ENCODE assay signal across 8 cellular contexts in the genomic region with DNA sequence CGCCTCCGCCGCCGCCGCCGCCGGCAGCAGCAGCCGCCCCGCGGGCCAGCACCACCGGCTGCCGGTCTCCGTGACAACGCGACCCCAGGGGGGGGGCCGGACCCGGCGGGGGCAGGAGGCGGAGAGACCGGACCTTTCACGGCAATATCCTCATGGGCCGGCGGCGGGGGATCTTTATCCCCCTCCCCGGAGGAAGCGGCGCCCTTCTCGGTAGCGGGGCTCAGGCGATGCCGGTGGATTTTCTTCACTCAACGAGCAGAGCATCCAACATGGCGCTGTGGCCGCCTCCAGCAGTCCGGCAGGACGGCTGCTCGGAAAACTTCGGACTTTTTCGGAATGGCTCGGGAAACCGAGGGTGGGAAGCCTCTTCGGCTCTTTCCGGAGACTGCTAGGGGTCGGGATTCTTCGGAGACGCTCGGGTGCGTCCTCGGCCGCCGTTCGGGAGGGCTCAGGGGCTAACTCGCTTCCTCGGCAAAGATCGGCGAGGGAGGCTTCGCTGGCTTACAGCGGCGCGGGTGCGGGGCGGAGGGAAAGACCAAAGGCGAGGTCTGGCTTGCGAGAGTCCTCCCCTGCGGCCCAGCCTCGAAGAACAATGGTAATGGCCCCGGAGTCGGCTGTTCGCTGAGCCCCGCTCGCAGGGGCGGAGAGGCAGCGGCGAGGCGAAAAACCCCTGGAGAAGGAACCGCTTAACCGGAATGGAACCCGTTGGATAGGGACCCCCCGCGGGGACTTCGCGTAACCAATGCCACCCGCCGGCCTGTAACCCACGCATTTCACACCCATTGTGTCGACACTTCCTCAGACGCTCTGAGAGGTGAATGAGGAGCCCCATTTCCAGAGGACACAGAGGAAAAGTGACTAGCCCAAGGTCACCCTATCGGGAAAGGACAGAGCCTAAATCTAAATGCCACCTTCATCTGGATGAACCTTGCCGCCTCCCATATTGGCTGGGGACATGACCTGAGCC. TPM values are rescaled to one million over a fixed set of nuclear protein-coding genes. Genes with fewer than 3 reads are reported as not detected.
DNase-seq lines count a peak whose midpoint lies in the region; ATAC-seq and TF ChIP-seq lines count a peak whose summit lies in the region.

A gene with protein sequence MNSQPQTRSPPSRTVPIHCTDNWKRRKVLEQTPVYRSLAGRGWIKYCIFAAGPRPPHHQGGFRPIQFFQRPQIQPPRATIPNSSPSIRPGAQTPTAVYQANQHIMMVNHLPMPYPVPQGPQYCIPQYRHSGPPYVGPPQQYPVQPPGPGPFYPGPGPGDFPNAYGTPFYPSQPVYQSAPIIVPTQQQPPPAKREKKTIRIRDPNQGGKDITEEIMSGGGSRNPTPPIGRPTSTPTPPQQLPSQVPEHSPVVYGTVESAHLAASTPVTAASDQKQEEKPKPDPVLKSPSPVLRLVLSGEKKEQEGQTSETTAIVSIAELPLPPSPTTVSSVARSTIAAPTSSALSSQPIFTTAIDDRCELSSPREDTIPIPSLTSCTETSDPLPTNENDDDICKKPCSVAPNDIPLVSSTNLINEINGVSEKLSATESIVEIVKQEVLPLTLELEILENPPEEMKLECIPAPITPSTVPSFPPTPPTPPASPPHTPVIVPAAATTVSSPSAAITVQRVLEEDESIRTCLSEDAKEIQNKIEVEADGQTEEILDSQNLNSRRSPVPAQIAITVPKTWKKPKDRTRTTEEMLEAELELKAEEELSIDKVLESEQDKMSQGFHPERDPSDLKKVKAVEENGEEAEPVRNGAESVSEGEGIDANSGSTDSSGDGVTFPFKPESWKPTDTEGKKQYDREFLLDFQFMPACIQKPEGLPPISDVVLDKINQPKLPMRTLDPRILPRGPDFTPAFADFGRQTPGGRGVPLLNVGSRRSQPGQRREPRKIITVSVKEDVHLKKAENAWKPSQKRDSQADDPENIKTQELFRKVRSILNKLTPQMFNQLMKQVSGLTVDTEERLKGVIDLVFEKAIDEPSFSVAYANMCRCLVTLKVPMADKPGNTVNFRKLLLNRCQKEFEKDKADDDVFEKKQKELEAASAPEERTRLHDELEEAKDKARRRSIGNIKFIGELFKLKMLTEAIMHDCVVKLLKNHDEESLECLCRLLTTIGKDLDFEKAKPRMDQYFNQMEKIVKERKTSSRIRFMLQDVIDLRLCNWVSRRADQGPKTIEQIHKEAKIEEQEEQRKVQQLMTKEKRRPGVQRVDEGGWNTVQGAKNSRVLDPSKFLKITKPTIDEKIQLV (N-terminal part only) (minus strand): TSS at position 309 of the 967 bp plus-strand sequence. CDS start 174,155 bp downstream, outside the sequence.

- CTCF ChIA-PET in naive thymus-derived CD4-positive, alpha-beta T cell (lab: Charles Lee), result no interaction called here

- POLR2A ChIA-PET in naive thymus-derived CD4-positive, alpha-beta T cell (lab: Charles Lee), result interaction anchor here (0.7 kb wide), 1 partner anchor 118 kb away, joined by 3 read pairs; no protein-coding TSS in a partner anchor

- H3K4me1 ChIP-seq in RWPE2 (ENCODE audit: insufficient read depth, poor library complexity, severe bottlenecking) (peaks cover 7% of the 10 kb centered on the region), fibroblast of lung (ENCODE audit: control insufficient read depth, extremely low read depth, insufficient read depth, low read length) (no peaks in the 10 kb centered on the region)
- H3K4me1 ChIP-seq in naive thymus-derived CD4-positive, alpha-beta T cell (ENCODE audit: control insufficient read depth in 2 of 2, insufficient read depth in 2 of 2, low read length in 2 of 2), result peaks cover 8 to 9% of the 10 kb centered on the region in 2 donors

- TF ChIP-seq CTCF in RWPE2 (IDR thresholded peaks at IDR 0.05; ENCODE audit: poor library complexity, severe bottlenecking), result no peak
- no peak for TF ChIP-seq CTCF in fibroblast of lung (conservative IDR thresholded peaks at IDR 0.05 in 1 of 2, IDR thresholded peaks at IDR 0.05 in 1 of 2; ENCODE audit: low read depth in 1 of 2, low read length in 2 of 2)

- intact Hi-C loops in activated T-helper 2 cell treated with anti-CD3 and anti-CD28 coated beads, Interferon-gamma antibody, Interleukin-2, Interleukin-4, amounts not matched to agents 10 μg/mL and 5 μg/mL and 100 μg/mL, durations not matched to agents 14 hours and 24 hours and 36 hours (cut with micrococcal nuclease), result loop anchor here (1.0 to 5.0 kb wide), 2 partner anchors 185 to 392 kb away; no protein-coding TSS in a partner anchor
- intact Hi-C loops in naive thymus-derived CD4-positive, alpha-beta T cell (cut with micrococcal nuclease), result loop anchor here (1.0 to 10.0 kb wide), 12 partner anchors 115 to 992 kb away; a partner anchor contains a TSS

- peaks cover 41% of the 10 kb centered on the region for H3K79me2 ChIP-seq in fibroblast of lung (ENCODE audit: control insufficient read depth, insufficient read depth, low read length)

- H3K27me3 ChIP-seq in RWPE2 (ENCODE audit: insufficient read depth, poor library complexity, severe bottlenecking) (no peaks in the 10 kb centered on the region), fibroblast of lung (ENCODE audit: control insufficient read depth, insufficient read depth, low read length) (no peaks in the 10 kb centered on the region)
- H3K27me3 ChIP-seq in naive thymus-derived CD4-positive, alpha-beta T cell (ENCODE audit: control insufficient read depth in 2 of 2, insufficient read depth in 2 of 2, low read length in 2 of 2), result no peaks in the 10 kb centered on the region

- no peaks in the 10 kb centered on the region for H3K9me3 Mint-ChIP-seq in activated T-helper 2 cell treated with anti-CD3 and anti-CD28 coated beads, Interferon-gamma antibody, Interleukin-2, Interleukin-4, amounts not matched to agents 10 μg/mL and 5 μg/mL and 100 μg/mL, durations not matched to agents 14 hours and 24 hours and 36 hours
- H3K9me3 Mint-ChIP-seq in naive thymus-derived CD4-positive, alpha-beta T cell, result no peaks in the 10 kb centered on the region
- no peaks in the 10 kb centered on the region for H3K9me3 Mint-ChIP-seq in stimulated activated naive B cell treated with anti-CD40 and anti-IgM and Interleukin-4, amounts not matched to agents 10 μg/mL and 1 μg/mL and 100 μg/mL, for 72 hours

- H3K27ac Mint-ChIP-seq in activated T-helper 2 cell treated with anti-CD3 and anti-CD28 coated beads, Interferon-gamma antibody, Interleukin-2, Interleukin-4, amounts not matched to agents 10 μg/mL and 5 μg/mL and 100 μg/mL, durations not matched to agents 14 hours and 24 hours and 36 hours, result peak within 1 kb of the TSS; percentile 86
- H3K27ac Mint-ChIP-seq in naive thymus-derived CD4-positive, alpha-beta T cell, result peak within 1 kb of the TSS; percentile 87 to 95 (median 92)
- peak within 1 kb of the TSS; percentile 98 for H3K27ac Mint-ChIP-seq in stimulated activated naive B cell treated with anti-CD40 and anti-IgM and Interleukin-4, amounts not matched to agents 10 μg/mL and 1 μg/mL and 100 μg/mL, for 72 hours

- peak within 1 kb of the TSS; percentile 86 for H2AFZ ChIP-seq in fibroblast of lung (ENCODE audit: low read length)

- DNase-seq in EH (ENCODE audit: low read depth) (peak; percentile 97), H4 (ENCODE audit: low spot score) (peak; percentile 92), LoVo (ENCODE audit: low spot score) (peak; percentile 99), RWPE2 (ENCODE audit: low spot score) (peak; percentile 94), fibroblast of lung (ENCODE audit: low read depth in 2 of 2) (peak; percentile 90 to 96)
- DNase-seq in activated T-helper 2 cell treated with anti-CD3 and anti-CD28 coated beads, Interferon-gamma antibody, Interleukin-2, Interleukin-4, amounts not matched to agents 10 μg/mL and 5 μg/mL and 100 μg/mL, durations not matched to agents 14 hours and 24 hours and 36 hours (ENCODE audit: low spot score), result peak; percentile 99
- DNase-seq in naive thymus-derived CD4-positive, alpha-beta T cell, result peak; percentile 96 to 100 (median 99)
- peak; percentile 99 for DNase-seq in stimulated activated naive B cell treated with anti-CD40 and anti-IgM and Interleukin-4, amounts not matched to agents 10 μg/mL and 1 μg/mL and 100 μg/mL, for 72 hours

- H3K36me3 Mint-ChIP-seq in activated T-helper 2 cell treated with anti-CD3 and anti-CD28 coated beads, Interferon-gamma antibody, Interleukin-2, Interleukin-4, amounts not matched to agents 10 μg/mL and 5 μg/mL and 100 μg/mL, durations not matched to agents 14 hours and 24 hours and 36 hours (ENCODE audit: low read depth), result peaks cover 25% of the 10 kb centered on the region
- H3K36me3 Mint-ChIP-seq in naive thymus-derived CD4-positive, alpha-beta T cell, result peaks cover 0 to 7% (median 0%) of the 10 kb centered on the region in 5 donors
- peaks cover 12 to 14% of the 10 kb centered on the region in 2 donors for H3K36me3 Mint-ChIP-seq in stimulated activated naive B cell treated with anti-CD40 and anti-IgM and Interleukin-4, amounts not matched to agents 10 μg/mL and 1 μg/mL and 100 μg/mL, for 72 hours

- peak within 1 kb of the TSS; percentile 77 for H3K4me3 ChIP-seq in RWPE2 (ENCODE audit: severe bottlenecking)
- H3K4me3 ChIP-seq in fibroblast of lung (replicated peaks in 1 of 4; ENCODE audit: control extremely low read depth in 1 of 4, insufficient read depth in 1 of 4, low read depth in 3 of 4, low read length in 4 of 4), result peak within 1 kb of the TSS; percentile 84 to 97 (median 92)
- peak within 1 kb of the TSS; percentile 87 for H3K4me3 ChIP-seq in naive thymus-derived CD4-positive, alpha-beta T cell (ENCODE audit: low read length)

- H4K20me1 ChIP-seq in fibroblast of lung (ENCODE audit: control insufficient read depth, extremely low read depth, insufficient read depth, low read length), result no peaks in the 10 kb centered on the region

- ATAC-seq in RWPE2 (ENCODE audit: low read depth), result peak; percentile 92
- peak; percentile 96 for ATAC-seq in naive thymus-derived CD4-positive, alpha-beta T cell
- ATAC-seq in stimulated activated naive B cell treated with anti-CD40 and anti-IgM and Interleukin-4, amounts not matched to agents 10 μg/mL and 1 μg/mL and 100 μg/mL, for 72 hours (replicated peaks), result peak; percentile 93 to 95

- H3K36me3 ChIP-seq in RWPE2 (ENCODE audit: low read depth), result peaks cover 8% of the 10 kb centered on the region
- no peaks in the 10 kb centered on the region for H3K36me3 ChIP-seq in fibroblast of lung (ENCODE audit: control insufficient read depth, insufficient read depth, low read length)
- H3K36me3 ChIP-seq in naive thymus-derived CD4-positive, alpha-beta T cell (ENCODE audit: control insufficient read depth in 2 of 3, insufficient read depth in 3 of 3, low read length in 3 of 3), result no peaks in the 10 kb centered on the region

- H3K9me3 ChIP-seq in RWPE2 (ENCODE audit: severe bottlenecking) (no peaks in the 10 kb centered on the region), fibroblast of lung (ENCODE audit: control insufficient read depth, insufficient read depth, low read depth, low read length) (no peaks in the 10 kb centered on the region)
- H3K9me3 ChIP-seq in naive thymus-derived CD4-positive, alpha-beta T cell (ENCODE audit: control insufficient read depth in 2 of 3, low read length in 3 of 3), result no peaks in the 10 kb centered on the region

- peaks cover 4% of the 10 kb centered on the region for H3K27me3 Mint-ChIP-seq in activated T-helper 2 cell treated with anti-CD3 and anti-CD28 coated beads, Interferon-gamma antibody, Interleukin-2, Interleukin-4, amounts not matched to agents 10 μg/mL and 5 μg/mL and 100 μg/mL, durations not matched to agents 14 hours and 24 hours and 36 hours (ENCODE audit: low read depth)
- H3K27me3 Mint-ChIP-seq in naive thymus-derived CD4-positive, alpha-beta T cell, result peaks cover 0 to 10% (median 0%) of the 10 kb centered on the region in 5 donors
- H3K27me3 Mint-ChIP-seq in stimulated activated naive B cell treated with anti-CD40 and anti-IgM and Interleukin-4, amounts not matched to agents 10 μg/mL and 1 μg/mL and 100 μg/mL, for 72 hours, result no peaks in the 10 kb centered on the region

- peak within 1 kb of the TSS; percentile 86 for H3K4me3 Mint-ChIP-seq in activated T-helper 2 cell treated with anti-CD3 and anti-CD28 coated beads, Interferon-gamma antibody, Interleukin-2, Interleukin-4, amounts not matched to agents 10 μg/mL and 5 μg/mL and 100 μg/mL, durations not matched to agents 14 hours and 24 hours and 36 hours (ENCODE audit: low read depth)
- H3K4me3 Mint-ChIP-seq in naive thymus-derived CD4-positive, alpha-beta T cell, result peak within 1 kb of the TSS; percentile 83 to 97 (median 91)
- peak within 1 kb of the TSS; percentile 94 to 99 for H3K4me3 Mint-ChIP-seq in stimulated activated naive B cell treated with anti-CD40 and anti-IgM and Interleukin-4, amounts not matched to agents 10 μg/mL and 1 μg/mL and 100 μg/mL, for 72 hours

- H3K9ac ChIP-seq in fibroblast of lung (ENCODE audit: insufficient read depth, low read length), result peak within 1 kb of the TSS; percentile 91

- peaks cover 18% of the 10 kb centered on the region for H3K4me1 Mint-ChIP-seq in activated T-helper 2 cell treated with anti-CD3 and anti-CD28 coated beads, Interferon-gamma antibody, Interleukin-2, Interleukin-4, amounts not matched to agents 10 μg/mL and 5 μg/mL and 100 μg/mL, durations not matched to agents 14 hours and 24 hours and 36 hours (ENCODE audit: low read depth)
- H3K4me1 Mint-ChIP-seq in naive thymus-derived CD4-positive, alpha-beta T cell, result peaks cover 11 to 28% (median 19%) of the 10 kb centered on the region in 7 donors
- peaks cover 12 to 26% of the 10 kb centered on the region in 2 donors for H3K4me1 Mint-ChIP-seq in stimulated activated naive B cell treated with anti-CD40 and anti-IgM and Interleukin-4, amounts not matched to agents 10 μg/mL and 1 μg/mL and 100 μg/mL, for 72 hours

- peak within 1 kb of the TSS; percentile 100 for H3K4me2 ChIP-seq in fibroblast of lung (ENCODE audit: extremely low read depth, insufficient read depth, low read length)

- H3K27ac ChIP-seq in RWPE2 (ENCODE audit: poor library complexity, severe bottlenecking) (peak within 1 kb of the TSS; percentile 91), fibroblast of lung (ENCODE audit: insufficient read depth, low read length) (peak within 1 kb of the TSS; percentile 88)
- H3K27ac ChIP-seq in naive thymus-derived CD4-positive, alpha-beta T cell (ENCODE audit: low read depth, low read length), result peak within 1 kb of the TSS; percentile 75

RNA-seq across cellular contexts. Expression of the gene that starts here (rescaled TPM):
- 14.5 and 22.6 TPM in 2 replicates for total RNA-seq in H4 (2014; rRNA removed; shearing (Covaris generic))
- 64.2 and 66.0 TPM in 2 replicates for total RNA-seq in activated T-helper 2 cell treated with anti-CD3 and anti-CD28 coated beads, Interferon-gamma antibody, Interleukin-2, Interleukin-4, amounts not matched to agents 10 μg/mL and 5 μg/mL and 100 μg/mL, durations not matched to agents 14 hours and 24 hours and 36 hours
- 32.6 and 53.5 TPM in 2 replicates for total RNA-seq in fibroblast of lung
- 64.9 and 67.0 TPM in 2 replicates for polyA plus RNA-seq in fibroblast of lung
- polyA plus RNA-seq in fibroblast of lung (2012), result 40.6 and 47.6 TPM in 2 replicates
- polyA minus RNA-seq in fibroblast of lung (ENCODE audit: low replicate concordance), result 68.3 and 68.4 TPM in 2 replicates
- total RNA-seq in naive thymus-derived CD4-positive, alpha-beta T cell, result 10 to 100 TPM; 15.0 to 46.3 (median 29.1) TPM
- 1 to 10 TPM; 3.3 to 7.8 TPM for polyA plus RNA-seq in naive thymus-derived CD4-positive, alpha-beta T cell

Comparison
In these comparisons a context has a peak if more than half of its experiments do, and no peak if none do; other contexts are left out.
1. Peak in every context shown above with its lines: DNase-seq, ATAC-seq, H3K4me3 ChIP-seq and H3K27ac ChIP-seq.
2. RNA of the gene that starts here (polyA plus RNA-seq): 40.6 to 67.0 TPM in fibroblast of lung; 3.3 to 7.8 TPM in naive thymus-derived CD4-positive, alpha-beta T cell; every median in the first group is over 4 times any median in the second.